ENCODE assay signal across 10 cellular contexts in genomic region chr2:3801506-3801905, GRCh38.
"Had no signal": no experiment of that assay in that cellular context is flagged by ENCODE, and none has a peak within 500 bp of the region (broad histone marks: within the 10 kb centered on the region; RNA-seq: fewer than 3 reads in every experiment).

No MANE protein-coding gene starts in this region.

- H3K4me3 ChIP-seq: GM23338, HAP-1 had no signal

- H3K27ac Mint-ChIP-seq: GM23338, HFFc6, IgD-negative memory B cell had no signal

- H3K36me3 ChIP-seq: HAP-1 had no signal

- H3K9me3 ChIP-seq: HAP-1 had no signal

- H3K4me3 Mint-ChIP-seq: GM23338, HFFc6, IgD-negative memory B cell had no signal

- H3K4me1 ChIP-seq: HAP-1 had no signal

- H3K27ac ChIP-seq: HL-60, KMS-11 had no signal

- H3K4me1 Mint-ChIP-seq: GM23338, IgD-negative memory B cell had no signal

- H3K27me3 Mint-ChIP-seq: IgD-negative memory B cell had no signal

- ATAC-seq: GM23338, HCT116, HepG2 had no signal

- H3K36me3 Mint-ChIP-seq: IgD-negative memory B cell had no signal

- DNase-seq: H7, HFFc6, KBM-7 had no signal
